ENCODE assay signal across 26 cellular contexts in genomic region chr1:220299337-220299736, GRCh38.
"Had no signal": no experiment of that assay in that cellular context is flagged by ENCODE, and none has a peak within 500 bp of the region (broad histone marks: within the 10 kb centered on the region; RNA-seq: fewer than 3 reads in every experiment).

No MANE protein-coding gene starts in this region.

- H2AFZ ChIP-seq: hepatocyte had no signal

- H3K9me3 ChIP-seq: esophagus squamous epithelium, gastrocnemius medialis, ovary, psoas muscle, sigmoid colon, spleen, thoracic aorta, tibial nerve had no signal

- H3K27ac ChIP-seq: ovary, psoas muscle had no signal

- H3K4me3 Mint-ChIP-seq: central memory CD8-positive, alpha-beta T cell; effector memory CD8-positive, alpha-beta T cell; naive thymus-derived CD4-positive, alpha-beta T cell; nephron; stimulated activated memory B cell treated with anti-CD40 and anti-IgM and Interleukin-4, amounts not matched to agents 10 μg/mL and 1 μg/mL and 100 μg/mL, for 72 hours had no signal

- H3K4me2 ChIP-seq: hepatocyte had no signal

- FAIRE-seq: endometrium, kidney had no signal

- H3K27me3 ChIP-seq: esophagus squamous epithelium, gastrocnemius medialis, hepatocyte, ovary, sigmoid colon, tibial nerve had no signal

- H3K27ac Mint-ChIP-seq: effector memory CD8-positive, alpha-beta T cell; naive thymus-derived CD4-positive, alpha-beta T cell; nephron; stimulated activated memory B cell treated with anti-CD40 and anti-IgM and Interleukin-4, amounts not matched to agents 10 μg/mL and 1 μg/mL and 100 μg/mL, for 72 hours had no signal

- H3K36me3 ChIP-seq: esophagus squamous epithelium, gastrocnemius medialis, ovary, sigmoid colon, spleen, thoracic aorta, tibial nerve had no signal

- H3K9me3 Mint-ChIP-seq: central memory CD8-positive, alpha-beta T cell; effector memory CD8-positive, alpha-beta T cell; nephron; stimulated activated memory B cell treated with anti-CD40 and anti-IgM and Interleukin-4, amounts not matched to agents 10 μg/mL and 1 μg/mL and 100 μg/mL, for 72 hours had no signal

- H3K4me1 Mint-ChIP-seq: central memory CD8-positive, alpha-beta T cell had no signal

- DNase-seq: effector memory CD8-positive, alpha-beta T cell; erythroblast; esophagus squamous epithelium; gastrocnemius medialis; head of caudate nucleus; kidney; mesenchymal stem cell; midbrain; naive thymus-derived CD4-positive, alpha-beta T cell; nucleus accumbens; ovary; psoas muscle; right cardiac atrium; sigmoid colon; spleen; stimulated activated CD4-positive, alpha-beta T cell treated with anti-CD3 and anti-CD28 coated beads, Interleukin-4, amount 100 ng/mL, for 4 hours; stimulated activated naive CD8-positive, alpha-beta T cell treated with anti-CD3 and anti-CD28 coated beads, Interleukin-15, Interleukin-2, amounts not matched to agents 100 U/mL and 50 U/mL, for 24 hours had no signal

- H3K4me1 ChIP-seq: psoas muscle had no signal

- ATAC-seq: effector memory CD8-positive, alpha-beta T cell; gastrocnemius medialis; left lobe of liver; naive thymus-derived CD4-positive, alpha-beta T cell; psoas muscle; right cardiac atrium; stimulated activated memory B cell treated with anti-CD40 and anti-IgM and Interleukin-4, amounts not matched to agents 10 μg/mL and 1 μg/mL and 100 μg/mL, for 72 hours; stimulated activated naive CD8-positive, alpha-beta T cell treated with anti-CD3 and anti-CD28 coated beads, Interleukin-15, Interleukin-2, amounts not matched to agents 100 U/mL and 50 U/mL, for 24 hours had no signal

- H3K4me3 ChIP-seq: coronary artery, esophagus squamous epithelium, gastrocnemius medialis, hepatocyte, ovary, psoas muscle, sigmoid colon, spleen, thoracic aorta, tibial nerve had no signal

- H3K79me2 ChIP-seq: hepatocyte had no signal
